8 cellular contexts compared by ENCODE assay signal in genomic region chr2:27356056-27356381, GRCh38. TPM values are rescaled to one million over a fixed set of nuclear protein-coding genes. Genes with fewer than 3 reads are reported as not detected.
DNase-seq lines count a peak whose midpoint lies in the region; ATAC-seq, FAIRE-seq and TF ChIP-seq lines count a peak whose summit lies in the region.

No MANE protein-coding gene starts in this region.

- no peak for TF ChIP-seq CTCF in CD8-positive, alpha-beta T cell (IDR thresholded peaks at IDR 0.05)
- TF ChIP-seq CTCF in OCI-LY7 (conservative IDR thresholded peaks at IDR 0.05; ENCODE audit: low read length) (no peak), brain microvascular endothelial cell (IDR thresholded peaks at IDR 0.05; ENCODE audit: low read depth, low read length, missing control alignments) (no peak), kidney (IDR thresholded peaks at IDR 0.05; ENCODE audit: borderline replicate concordance, extremely low read depth, insufficient read depth) (no peak)

- peak; percentile 17 for ATAC-seq in CD8-positive, alpha-beta T cell
- ATAC-seq in GM18909 (IDR thresholded peaks at IDR 0.05; ENCODE audit: poor library complexity, unreplicated experiment) = peak; percentile 36
- ATAC-seq in HG03139 (IDR thresholded peaks at IDR 0.05; ENCODE audit: unreplicated experiment) = peak; percentile 24
- ATAC-seq in stimulated activated naive CD8-positive, alpha-beta T cell treated with anti-CD3 and anti-CD28 coated beads, Interleukin-15, amount 100 ng/mL, for 72 hours = peak; percentile 53

- H3K36me3 ChIP-seq in CD8-positive, alpha-beta T cell (ENCODE audit: insufficient read depth, low read length) = no peaks in the 10 kb centered on the region
- peaks cover 16% of the 10 kb centered on the region for H3K36me3 ChIP-seq in OCI-LY7 (ENCODE audit: insufficient read depth, low read length)
- no peaks in the 10 kb centered on the region for H3K36me3 ChIP-seq in brain microvascular endothelial cell (replicated peaks)
- H3K36me3 ChIP-seq in kidney (ENCODE audit: control insufficient read depth in 1 of 2, insufficient read depth in 2 of 2, low read length in 2 of 2) = no peaks in the 10 kb centered on the region

- peak overlapping the region; percentile 94 for H3K4me3 ChIP-seq in CD8-positive, alpha-beta T cell (ENCODE audit: low read depth, low read length)
- H3K4me3 ChIP-seq in OCI-LY7 (ENCODE audit: low read depth, low read length, poor library complexity, severe bottlenecking) (peak overlapping the region; percentile 77), brain microvascular endothelial cell (ENCODE audit: low read depth, low read length) (peak overlapping the region; percentile 98), kidney (ENCODE audit: low read length in 2 of 2) (peak overlapping the region; percentile 93 to 97)

- no TSS peak for BruUV-seq in OCI-LY7 (replicated peaks; lab: Mats Ljungman, UMichigan)

- no peak for DNase-seq in CD8-positive, alpha-beta T cell
- DNase-seq in OCI-LY7 (ENCODE audit: low spot score) (no peak), brain microvascular endothelial cell (peak; percentile 49), kidney (peak; percentile 79), NCI-H1930 (lab: John Stamatoyannopoulos, UW) (no peak)
- DNase-seq in stimulated activated naive CD8-positive, alpha-beta T cell treated with anti-CD3 and anti-CD28 coated beads, Interleukin-15, amount 100 ng/mL, for 72 hours = no peak

- H3K27me3 ChIP-seq in CD8-positive, alpha-beta T cell (ENCODE audit: insufficient read depth, low read length) = no peaks in the 10 kb centered on the region
- no peaks in the 10 kb centered on the region for H3K27me3 ChIP-seq in brain microvascular endothelial cell (replicated peaks)

- H3K27ac ChIP-seq in CD8-positive, alpha-beta T cell (ENCODE audit: low read depth, low read length) = peak overlapping the region; percentile 87
- H3K27ac ChIP-seq in OCI-LY7 (ENCODE audit: low read depth, low read length, poor library complexity, severe bottlenecking) (peak overlapping the region; percentile 88), brain microvascular endothelial cell (peak overlapping the region; percentile 92), kidney (ENCODE audit: low read depth in 2 of 2, low read length in 2 of 2) (peak overlapping the region; percentile 78 to 87)

- peaks cover 55% of the 10 kb centered on the region for H3K4me1 Mint-ChIP-seq in CD8-positive, alpha-beta T cell (ENCODE audit: low read depth)
- peaks cover 56% of the 10 kb centered on the region for H3K4me1 Mint-ChIP-seq in stimulated activated naive CD8-positive, alpha-beta T cell treated with anti-CD3 and anti-CD28 coated beads, Interleukin-15, amount 100 ng/mL, for 72 hours

- CTCF ChIA-PET in CD8-positive, alpha-beta T cell (lab: Charles Lee) = interaction anchor here (0.5 to 0.9 kb wide), 2 partner anchors 13 to 82 kb away, joined by 3 to 4 read pairs; no protein-coding TSS in a partner anchor
- CTCF ChIA-PET in OCI-LY7 (lab: Charles Lee; ENCODE audit: unreplicated experiment) = interaction anchor here (1.2 kb wide), 1 partner anchor 37 kb away, joined by 3 read pairs; no protein-coding TSS in a partner anchor

- H4K20me1 ChIP-seq in OCI-LY7 (ENCODE audit: insufficient read depth, low read length) = 0 out of 2 replicates have a peak, but pooled peaks cover 4% of the 10 kb centered on the region

- no peaks in the 10 kb centered on the region for H3K27me3 Mint-ChIP-seq in CD8-positive, alpha-beta T cell (ENCODE audit: low read depth)
- no peaks in the 10 kb centered on the region for H3K27me3 Mint-ChIP-seq in stimulated activated naive CD8-positive, alpha-beta T cell treated with anti-CD3 and anti-CD28 coated beads, Interleukin-15, amount 100 ng/mL, for 72 hours

- H3K9me2 ChIP-seq in OCI-LY7 (ENCODE audit: insufficient read depth, low read length) = no peaks in the 10 kb centered on the region

- H3K4me2 ChIP-seq in OCI-LY7 (ENCODE audit: low read length) = peak overlapping the region; percentile 97

- peak overlapping the region; percentile 99 for H3K27ac Mint-ChIP-seq in CD8-positive, alpha-beta T cell
- H3K27ac Mint-ChIP-seq in stimulated activated naive CD8-positive, alpha-beta T cell treated with anti-CD3 and anti-CD28 coated beads, Interleukin-15, amount 100 ng/mL, for 72 hours = peak overlapping the region; percentile 99 to 100

- FAIRE-seq in kidney (lab: Jason Lieb, UNC) = no peak

- peaks cover 38% of the 10 kb centered on the region for H3K4me1 ChIP-seq in CD8-positive, alpha-beta T cell (ENCODE audit: insufficient read depth, low read length)
- H3K4me1 ChIP-seq in OCI-LY7 (ENCODE audit: insufficient read depth, low read length, poor library complexity, severe bottlenecking) = peaks cover 29% of the 10 kb centered on the region
- peaks cover 8 to 10% of the 10 kb centered on the region in 2 donors for H3K4me1 ChIP-seq in kidney (ENCODE audit: control insufficient read depth in 1 of 2, insufficient read depth in 1 of 2, low read depth in 1 of 2, low read length in 2 of 2)

- H3K36me3 Mint-ChIP-seq in CD8-positive, alpha-beta T cell = peaks cover 25% of the 10 kb centered on the region

- POLR2A ChIA-PET in CD8-positive, alpha-beta T cell (lab: Charles Lee) = interaction anchor here (1.0 to 2.1 kb wide), 8 partner anchors 10 to 54 kb away, joined by 3 to 28 read pairs (median 6); partner anchors contain the start of genes EIF2B4, MPV17, PPM1G and SNX17
- POLR2A ChIA-PET in OCI-LY7 (lab: Charles Lee) = interaction anchor here (1.2 to 1.9 kb wide), 3 partner anchors 13 to 272 kb away, joined by 3 to 10 read pairs (median 5); partner anchors contain the start of gene EIF2B4

- no peaks in the 10 kb centered on the region for H3K9me3 ChIP-seq in CD8-positive, alpha-beta T cell (ENCODE audit: low read length)
- H3K9me3 ChIP-seq in OCI-LY7 (ENCODE audit: low read length) = no peaks in the 10 kb centered on the region
- H3K9me3 ChIP-seq in kidney (ENCODE audit: control insufficient read depth in 1 of 2, low read length in 2 of 2) = no peaks in the 10 kb centered on the region

- no peaks in the 10 kb centered on the region for H3K9me3 Mint-ChIP-seq in CD8-positive, alpha-beta T cell
- no peaks in the 10 kb centered on the region for H3K9me3 Mint-ChIP-seq in stimulated activated naive CD8-positive, alpha-beta T cell treated with anti-CD3 and anti-CD28 coated beads, Interleukin-15, amount 100 ng/mL, for 72 hours

- H3K9ac ChIP-seq in kidney (ENCODE audit: low read length in 2 of 2) = peak overlapping the region; percentile 63 to 92

- intact Hi-C loops in CD8-positive, alpha-beta T cell (cut with DNase I, micrococcal nuclease) = loop anchor here (1.0 to 5.0 kb wide), 11 partner anchors 14 to 1516 kb away; partner anchors contain the start of genes EIF2B4 (in 2 of the 2), IFT172 (in 2 of the 2), MPV17 (in 2 of the 2) and NRBP1 (in 2 of the 2)
- intact Hi-C loops in OCI-LY7 (cut with micrococcal nuclease; ENCODE audit: unreplicated experiment) (loop anchor here (1.0 to 5.0 kb wide), 4 partner anchors 14 to 305 kb away; partner anchors contain the start of genes AGBL5, ATRAID, EIF2B4 and MPV17), kidney (cut with DNase I) (no loop called here)

- H2AFZ ChIP-seq in OCI-LY7 (ENCODE audit: low read length) = peak overlapping the region; percentile 77

- peaks cover 70% of the 10 kb centered on the region for H3K79me2 ChIP-seq in OCI-LY7 (ENCODE audit: insufficient read depth, low read depth, low read length)

- peak overlapping the region; percentile 98 for H3K4me3 Mint-ChIP-seq in CD8-positive, alpha-beta T cell
- peak overlapping the region; percentile 94 to 99 for H3K4me3 Mint-ChIP-seq in stimulated activated naive CD8-positive, alpha-beta T cell treated with anti-CD3 and anti-CD28 coated beads, Interleukin-15, amount 100 ng/mL, for 72 hours

- in situ Hi-C loops in brain microvascular endothelial cell (cut with HindIII; ENCODE audit: low pct_ligation_motif_present, low sequenced_read_pairs) = no loop called here

RNA-seq across cellular contexts. Expression of gene GTF3C2, which starts 0.5 kb away (rescaled TPM):
- total RNA-seq in CD8-positive, alpha-beta T cell = 10 to 100 TPM; 52.2 to 56.2 TPM
- 54.2 and 56.9 TPM in 2 replicates for total RNA-seq in OCI-LY7 (2014; rRNA removed; shearing (Covaris generic))
- total RNA-seq in OCI-LY7 (2022) = 70.3 and 77.7 TPM in 2 replicates
- total RNA-seq in kidney = 59.3 TPM
- 38.3 TPM for polyA plus RNA-seq in kidney (ENCODE audit: insufficient read depth, low read depth, low replicate concordance)

RNA-seq across cellular contexts. Expression of gene EIF2B4, which starts 14.1 kb away (rescaled TPM):
- total RNA-seq in CD8-positive, alpha-beta T cell = 10 to 100 TPM; 39.7 to 39.9 TPM
- total RNA-seq in OCI-LY7 (2014; rRNA removed; shearing (Covaris generic)) = 23.9 and 27.0 TPM in 2 replicates
- total RNA-seq in OCI-LY7 (2022) (32.9 and 33.1 TPM in 2 replicates), kidney (35.8 TPM)
- polyA plus RNA-seq in kidney (ENCODE audit: insufficient read depth, low read depth, low replicate concordance) = 49.6 TPM

RNA-seq across cellular contexts. Expression of gene SNX17, which starts 14.4 kb away (rescaled TPM):
- total RNA-seq in CD8-positive, alpha-beta T cell = 10 to 100 TPM; 64.8 to 66.5 TPM
- total RNA-seq in OCI-LY7 (2014; rRNA removed; shearing (Covaris generic)) = 63.1 and 66.0 TPM in 2 replicates
- total RNA-seq in OCI-LY7 (2022) (86.8 and 97.4 TPM in 2 replicates), kidney (98.7 TPM)
- polyA plus RNA-seq in kidney (ENCODE audit: insufficient read depth, low read depth, low replicate concordance) = 115 TPM

RNA-seq across cellular contexts. Expression of gene ZNF513, which starts 24.5 kb away (rescaled TPM):
- 10 to 100 TPM; 19.0 to 21.6 TPM for total RNA-seq in CD8-positive, alpha-beta T cell
- total RNA-seq in OCI-LY7 (2014; rRNA removed; shearing (Covaris generic)) = 9.0 and 10.0 TPM in 2 replicates
- total RNA-seq in OCI-LY7 (2022) (9.7 and 10.9 TPM in 2 replicates), kidney (23.6 TPM)
- polyA plus RNA-seq in kidney (ENCODE audit: insufficient read depth, low read depth, low replicate concordance) = 18.8 TPM

RNA-seq across cellular contexts. Expression of gene MPV17, which starts 33.1 kb away (rescaled TPM):
- 10 to 100 TPM; 23.6 to 26.0 TPM for total RNA-seq in CD8-positive, alpha-beta T cell
- total RNA-seq in OCI-LY7 (2014; rRNA removed; shearing (Covaris generic)) = 54.1 and 63.9 TPM in 2 replicates
- total RNA-seq in OCI-LY7 (2022) = 98.0 and 109 TPM in 2 replicates
- 66.2 TPM for total RNA-seq in kidney
- polyA plus RNA-seq in kidney (ENCODE audit: insufficient read depth, low read depth, low replicate concordance) = 120 TPM

Comparison
In these comparisons a context has a peak if more than half of its experiments do, and no peak if none do; other contexts are left out.
1. DNase-seq: peak in brain microvascular endothelial cell (single experiment) and kidney (single experiment); none in CD8-positive, alpha-beta T cell (0 of 7), OCI-LY7 (single experiment), stimulated activated naive CD8-positive, alpha-beta T cell treated with anti-CD3 and anti-CD28 coated beads, Interleukin-15, amount 100 ng/mL, for 72 hours (0 of 2) and NCI-H1930 (0 of 2).
2. Peak in every context shown above with its lines, with median percentiles within 50 percentile points of each other: ATAC-seq, H3K27ac ChIP-seq and H3K4me3 ChIP-seq.